ENCODE assay signal across 6 cellular contexts in genomic region chr10:133258066-133258817, GRCh38. TPM values are rescaled to one million over a fixed set of nuclear protein-coding genes. Genes with fewer than 3 reads are reported as not detected.
DNase-seq lines count a peak whose midpoint lies in the region; ATAC-seq and TF ChIP-seq lines count a peak whose summit lies in the region.

No MANE protein-coding gene starts in this region.

- H3K36me3 Mint-ChIP-seq in GM23338 (ENCODE audit: low read depth) = no peaks in the 10 kb centered on the region; the same call in 2 of the 3 replicates
- no peaks in the 10 kb centered on the region for H3K36me3 Mint-ChIP-seq in natural killer cell treated with Interleukin-12 subunit alpha and Interleukin-12 subunit beta and Interleukin-15 and Interleukin-18, amount 100 ng/mL, for 72 hours

- no peaks in the 10 kb centered on the region for H3F3A ChIP-seq in GM23338 (replicated peaks; ENCODE audit: low read depth)

- H3K4me3 Mint-ChIP-seq in GM23338 = no peak overlapping the region
- peak overlapping the region; percentile 17 for H3K4me3 Mint-ChIP-seq in natural killer cell treated with Interleukin-12 subunit alpha and Interleukin-12 subunit beta and Interleukin-15 and Interleukin-18, amount 100 ng/mL, for 72 hours

- peaks cover 6% of the 10 kb centered on the region for H3K27me3 ChIP-seq in GM23338 (ENCODE audit: insufficient read depth)

- H3K27ac ChIP-seq in GM23338 (ENCODE audit: low read depth) = no peak overlapping the region

- H3K27me3 Mint-ChIP-seq in GM23338 (ENCODE audit: insufficient read depth, low read depth, poor library complexity) = peaks cover 23% of the 10 kb centered on the region
- no peaks in the 10 kb centered on the region for H3K27me3 Mint-ChIP-seq in natural killer cell treated with Interleukin-12 subunit alpha and Interleukin-12 subunit beta and Interleukin-15 and Interleukin-18, amount 100 ng/mL, for 72 hours

- peaks cover 12% of the 10 kb centered on the region for H3K4me1 Mint-ChIP-seq in GM23338
- peaks cover 20 to 25% of the 10 kb centered on the region in 2 donors for H3K4me1 Mint-ChIP-seq in natural killer cell treated with Interleukin-12 subunit alpha and Interleukin-12 subunit beta and Interleukin-15 and Interleukin-18, amount 100 ng/mL, for 72 hours (ENCODE audit: low read depth in 2 of 2)

- peak overlapping the region; percentile 84; the same call in 1 of the 2 replicates for H3K4me2 ChIP-seq in GM23338

- no peak overlapping the region for H3K27ac Mint-ChIP-seq in GM23338
- no peak overlapping the region for H3K27ac Mint-ChIP-seq in natural killer cell treated with Interleukin-12 subunit alpha and Interleukin-12 subunit beta and Interleukin-15 and Interleukin-18, amount 100 ng/mL, for 72 hours

- peaks cover 13% of the 10 kb centered on the region for H3K4me1 ChIP-seq in GM23338 (ENCODE audit: insufficient read depth)

- peak overlapping the region; percentile 60 for H3K4me3 ChIP-seq in GM23338

- no peaks in the 10 kb centered on the region for H3K9me2 ChIP-seq in GM23338 (ENCODE audit: insufficient read depth)

- no peaks in the 10 kb centered on the region for H3K36me3 ChIP-seq in GM23338 (ENCODE audit: insufficient read depth)

- H4K20me1 ChIP-seq in GM23338 (replicated peaks; ENCODE audit: insufficient read depth) = no peaks in the 10 kb centered on the region

- TF ChIP-seq CTCF in GM23338 (conservative IDR thresholded peaks at IDR 0.05; ENCODE audit: low read depth in 2 of 2) = no peak

- no peak; the same call in 2 of the 3 replicates for ATAC-seq in GM23338
- ATAC-seq in natural killer cell treated with Interleukin-12 subunit alpha and Interleukin-12 subunit beta and Interleukin-15 and Interleukin-18, amount 100 ng/mL, for 72 hours = no peak
- ATAC-seq in HG03097 (IDR thresholded peaks at IDR 0.05; ENCODE audit: low FRiP score, unreplicated experiment) = no peak
- no peak for ATAC-seq in GM21786 (IDR thresholded peaks at IDR 0.05; ENCODE audit: unreplicated experiment)
- no peak for ATAC-seq in HG02852 (IDR thresholded peaks at IDR 0.05; ENCODE audit: unreplicated experiment)

- no peaks in the 10 kb centered on the region; the same call in 1 of the 3 replicates for H3K9me3 Mint-ChIP-seq in GM23338
- no peaks in the 10 kb centered on the region for H3K9me3 Mint-ChIP-seq in natural killer cell treated with Interleukin-12 subunit alpha and Interleukin-12 subunit beta and Interleukin-15 and Interleukin-18, amount 100 ng/mL, for 72 hours

- peak overlapping the region; percentile 95 for H2AFZ ChIP-seq in GM23338

- no peaks in the 10 kb centered on the region for H3K79me2 ChIP-seq in GM23338 (replicated peaks; ENCODE audit: insufficient read depth)

- no peak for DNase-seq in GM23338 (ENCODE audit: low spot score)
- DNase-seq in activated CD4-positive, alpha-beta T cell treated with anti-CD3 and anti-CD28 coated beads, Interleukin-2, amount 50 U/mL, for 1 hour = peak; percentile 36
- no peak for DNase-seq in natural killer cell treated with Interleukin-12 subunit alpha and Interleukin-12 subunit beta and Interleukin-15 and Interleukin-18, amount 100 ng/mL, for 72 hours (ENCODE audit: low spot score)

TF ChIP-seq in GM23338, 12 proteins besides CTCF, POLR2A, EP300 and RAD21 (continues in another document):
- no peak for TF ChIP-seq ETS1 (IDR thresholded peaks at IDR 0.05)
- no peak for TF ChIP-seq CREB1 (CRISPR knock-in tag; IDR thresholded peaks at IDR 0.05; ENCODE audit: low read depth)
- no peak for TF ChIP-seq ZNF462 (CRISPR knock-in tag; IDR thresholded peaks at IDR 0.05)
- no peak for TF ChIP-seq NANOG (IDR thresholded peaks at IDR 0.05; ENCODE audit: borderline replicate concordance)
- TF ChIP-seq STAT1 (IDR thresholded peaks at IDR 0.05; ENCODE audit: unreplicated experiment) = no peak

RNA-seq across cellular contexts. Expression of gene ADAM8, which starts 18.4 kb away (rescaled TPM):
- 5.5 and 7.4 TPM in 2 replicates for total RNA-seq in GM23338 (2014; rRNA removed; shearing (Covaris generic))
- polyA plus RNA-seq in GM23338 (2016; fragmentation: Nextera tagmentation; extraction: Ambion mirVana) = 1.9 and 2.1 TPM in 2 replicates
- total RNA-seq in natural killer cell treated with Interleukin-12 subunit alpha and Interleukin-12 subunit beta and Interleukin-15 and Interleukin-18, amount 100 ng/mL, for 72 hours = 100 to 1,000 TPM; 202 to 211 TPM

RNA-seq across cellular contexts. Expression of gene VENTX, which starts 20.6 kb away (rescaled TPM):
- total RNA-seq in GM23338 (2014; rRNA removed; shearing (Covaris generic)) = 6.3 and 8.1 TPM in 2 replicates
- 4.8 and 5.1 TPM in 2 replicates for polyA plus RNA-seq in GM23338 (2016; fragmentation: Nextera tagmentation; extraction: Ambion mirVana)
- total RNA-seq in natural killer cell treated with Interleukin-12 subunit alpha and Interleukin-12 subunit beta and Interleukin-15 and Interleukin-18, amount 100 ng/mL, for 72 hours = not detected

RNA-seq across cellular contexts. Expression of gene UTF1, which starts 28.2 kb away (rescaled TPM):
- 7.7 and 12.2 TPM in 2 replicates for total RNA-seq in GM23338 (2014; rRNA removed; shearing (Covaris generic))
- polyA plus RNA-seq in GM23338 (2016; fragmentation: Nextera tagmentation; extraction: Ambion mirVana) = 51.4 and 55.7 TPM in 2 replicates
- not detected for total RNA-seq in natural killer cell treated with Interleukin-12 subunit alpha and Interleukin-12 subunit beta and Interleukin-15 and Interleukin-18, amount 100 ng/mL, for 72 hours

RNA-seq across cellular contexts. Expression of gene TUBGCP2, which starts 50.4 kb away (rescaled TPM):
- total RNA-seq in GM23338 (2014; rRNA removed; shearing (Covaris generic)) = 51.5 and 67.7 TPM in 2 replicates
- 56.6 and 59.6 TPM in 2 replicates for polyA plus RNA-seq in GM23338 (2016; fragmentation: Nextera tagmentation; extraction: Ambion mirVana)
- total RNA-seq in natural killer cell treated with Interleukin-12 subunit alpha and Interleukin-12 subunit beta and Interleukin-15 and Interleukin-18, amount 100 ng/mL, for 72 hours = 10 to 100 TPM; 53.3 to 58.2 TPM

RNA-seq across cellular contexts. Expression of gene ZNF511, which starts 50.5 kb away (rescaled TPM):
- total RNA-seq in GM23338 (2014; rRNA removed; shearing (Covaris generic)) = 41.0 and 41.3 TPM in 2 replicates
- polyA plus RNA-seq in GM23338 (2016; fragmentation: Nextera tagmentation; extraction: Ambion mirVana) = 104 and 114 TPM in 2 replicates
- total RNA-seq in natural killer cell treated with Interleukin-12 subunit alpha and Interleukin-12 subunit beta and Interleukin-15 and Interleukin-18, amount 100 ng/mL, for 72 hours = 10 to 100 TPM; 38.1 to 73.2 TPM

Comparison
In these comparisons a context has a peak if more than half of its experiments do, and no peak if none do; other contexts are left out.
1. RNA of gene ADAM8, which starts 18.4 kb away (total RNA-seq): 202 to 211 TPM in natural killer cell treated with Interleukin-12 subunit alpha and Interleukin-12 subunit beta and Interleukin-15 and Interleukin-18, amount 100 ng/mL, for 72 hours; 5.5 to 7.4 TPM in GM23338; every median in the first group is over 10 times any median in the second.